Comparison of ENCODE assay signal across 13 cellular contexts in genomic region chr21:37871121-37871862, GRCh38.
DNase-seq lines count a peak whose midpoint lies in the region; ATAC-seq lines count a peak whose summit lies in the region.
"Had no signal": no experiment of that assay in that cellular context is flagged by ENCODE, and none has a peak within 500 bp of the region (broad histone marks: within the 10 kb centered on the region; RNA-seq: fewer than 3 reads in every experiment).

No MANE protein-coding gene starts in this region.

- DNase-seq in GM04504 (ENCODE audit: low read depth) (peak; percentile 63), adipocyte (ENCODE audit: low read depth) (peak; percentile 67), fibroblast of the conjunctiva (ENCODE audit: low read depth) (peak; percentile 35), stromal cell of bone marrow (ENCODE audit: low read depth) (peak; percentile 55)
- DNase-seq: activated CD4-positive, alpha-beta memory T cell treated with anti-CD3 and anti-CD28 coated beads for 36 hours; left lung; MG63; right cardiac atrium; stimulated activated naive CD4-positive, alpha-beta T cell had no signal

- H3K4me1 ChIP-seq in adipocyte (ENCODE audit: control insufficient read depth, insufficient read depth, low read length) = peaks cover 16% of the 10 kb centered on the region
- H3K4me1 ChIP-seq: left lung had no signal

- no peaks in the 10 kb centered on the region for H3K9me3 ChIP-seq in adipocyte (ENCODE audit: control insufficient read depth, low read length)
- H3K9me3 ChIP-seq: left lung, MG63 had no signal

- H3K27me3 ChIP-seq in adipocyte (replicated peaks; ENCODE audit: control insufficient read depth, insufficient read depth, low read length) = peaks cover 10% of the 10 kb centered on the region
- H3K27me3 ChIP-seq: dorsolateral prefrontal cortex, left lung, MG63 had no signal

- H3K36me3 ChIP-seq in adipocyte (ENCODE audit: control insufficient read depth, insufficient read depth, low read length, severe bottlenecking) = no peaks in the 10 kb centered on the region
- H3K36me3 ChIP-seq: left lung, MG63 had no signal

- ATAC-seq in HG03175 (IDR thresholded peaks at IDR 0.05; ENCODE audit: unreplicated experiment) (no peak), HG02763 (IDR thresholded peaks at IDR 0.05; ENCODE audit: unreplicated experiment) (no peak), GM18498 (IDR thresholded peaks at IDR 0.05; ENCODE audit: unreplicated experiment) (no peak)
- ATAC-seq: left lung, right cardiac atrium had no signal

- no peak overlapping the region for H3K9ac ChIP-seq in adipocyte (ENCODE audit: low read length)

- H3K4me3 ChIP-seq in adipocyte (ENCODE audit: low read length) = no peak overlapping the region
- H3K4me3 ChIP-seq: dorsolateral prefrontal cortex, left lung, MG63 had no signal
